In the genomic region with DNA sequence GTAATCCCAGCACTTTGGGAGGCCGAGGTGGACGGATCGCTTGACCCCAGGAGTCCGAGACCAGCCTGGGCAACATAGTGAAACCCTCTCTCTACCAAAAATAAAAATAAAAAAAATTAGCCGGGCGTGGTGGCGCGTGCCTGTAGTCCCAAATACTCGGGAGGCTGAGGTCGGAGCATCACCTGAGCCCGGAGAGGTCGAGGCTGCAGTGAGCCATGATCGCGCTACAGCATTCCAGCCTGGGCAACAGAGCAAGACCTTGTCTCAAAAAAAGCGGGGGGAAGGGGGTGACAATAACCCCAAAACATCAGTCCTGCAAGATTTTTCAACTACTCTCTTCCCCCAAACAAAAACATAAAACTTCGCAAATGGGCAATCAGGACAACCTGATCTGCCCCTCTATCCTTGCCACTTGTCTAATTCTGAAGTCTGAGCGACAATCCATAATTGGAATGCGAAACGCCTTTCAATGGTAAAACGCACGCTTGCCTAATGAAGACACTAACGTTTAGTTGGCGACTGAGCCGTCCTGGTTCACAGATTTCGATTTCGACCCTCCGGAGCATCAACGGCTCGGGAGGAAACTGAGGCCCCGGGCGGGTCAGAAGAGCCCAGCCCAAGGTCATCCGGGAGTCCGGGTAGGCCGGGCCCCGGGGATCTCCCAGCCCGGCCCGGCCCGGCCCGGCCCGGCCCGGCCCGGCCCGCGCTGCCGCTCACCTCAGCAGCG, we compare ENCODE assay signal across 7 cellular contexts. TPM values are rescaled to one million over a fixed set of nuclear protein-coding genes. Genes with fewer than 3 reads are reported as not detected.
DNase-seq lines count a peak whose midpoint lies in the region; ATAC-seq and TF ChIP-seq lines count a peak whose summit lies in the region.

No MANE protein-coding gene starts in this region.

- DNase-seq in GM12865 (ENCODE audit: low read depth) (no peak), NB4 (ENCODE audit: low read depth) (peak; percentile 42), nephron progenitor cell (peak; percentile 18), activated gamma-delta T cell treated with Interleukin-2 at 50 U/mL for 16 hours (no peak)

- no peaks in the 10 kb centered on the region for H3K27me3 ChIP-seq in duodenal mucosa (ENCODE audit: control insufficient read depth in 1 of 2, insufficient read depth in 2 of 2, low read length in 2 of 2)

- peak overlapping the region; percentile 83 for H3K4me3 Mint-ChIP-seq in nephron progenitor cell
- no peak overlapping the region for H3K4me3 Mint-ChIP-seq in activated T-helper 17 cell treated with anti-CD3 and anti-CD28 coated beads, Interleukin-2, amount 50 U/mL, for 72 hours

- peaks cover 46 to 55% of the 10 kb centered on the region in 2 donors for H3K4me1 ChIP-seq in duodenal mucosa (ENCODE audit: control insufficient read depth in 1 of 2, insufficient read depth in 2 of 2, low read length in 2 of 2)

- no peak for TF ChIP-seq POLR2A in NB4 (IDR thresholded peaks at IDR 0.05; ENCODE audit: extremely low read depth, insufficient read length)

- peak overlapping the region; percentile 79 for H3K27ac ChIP-seq in duodenal mucosa (ENCODE audit: low read depth, low read length)

- no peaks in the 10 kb centered on the region for H3K27me3 Mint-ChIP-seq in nephron progenitor cell (ENCODE audit: low read depth, poor library complexity)
- H3K27me3 Mint-ChIP-seq in activated T-helper 17 cell treated with anti-CD3 and anti-CD28 coated beads, Interleukin-2, amount 50 U/mL, for 72 hours = no peaks in the 10 kb centered on the region

- no peaks in the 10 kb centered on the region for H3K36me3 ChIP-seq in duodenal mucosa (ENCODE audit: control insufficient read depth in 1 of 2, insufficient read depth in 2 of 2, low read length in 2 of 2)

- peaks cover 6% of the 10 kb centered on the region for H3K36me3 Mint-ChIP-seq in nephron progenitor cell (ENCODE audit: low read depth)
- no peaks in the 10 kb centered on the region for H3K36me3 Mint-ChIP-seq in activated T-helper 17 cell treated with anti-CD3 and anti-CD28 coated beads, Interleukin-2, amount 50 U/mL, for 72 hours (ENCODE audit: low read depth)

- no peaks in the 10 kb centered on the region for H3K9me3 ChIP-seq in duodenal mucosa (ENCODE audit: control insufficient read depth in 1 of 2, low read length in 2 of 2)

- peaks cover 7% of the 10 kb centered on the region for H3K9me3 Mint-ChIP-seq in nephron progenitor cell
- no peaks in the 10 kb centered on the region for H3K9me3 Mint-ChIP-seq in activated T-helper 17 cell treated with anti-CD3 and anti-CD28 coated beads, Interleukin-2, amount 50 U/mL, for 72 hours

- peak overlapping the region; percentile 82 to 96 for H3K9ac ChIP-seq in duodenal mucosa (ENCODE audit: low read depth in 1 of 2, low read length in 2 of 2)

- H3K27ac Mint-ChIP-seq in nephron progenitor cell = peak overlapping the region; percentile 33
- H3K27ac Mint-ChIP-seq in activated T-helper 17 cell treated with anti-CD3 and anti-CD28 coated beads, Interleukin-2, amount 50 U/mL, for 72 hours = no peak overlapping the region

- H3K4me1 Mint-ChIP-seq in nephron progenitor cell = peaks cover 9% of the 10 kb centered on the region
- peaks cover 16% of the 10 kb centered on the region for H3K4me1 Mint-ChIP-seq in activated T-helper 17 cell treated with anti-CD3 and anti-CD28 coated beads, Interleukin-2, amount 50 U/mL, for 72 hours

- ATAC-seq in GM19324 (IDR thresholded peaks at IDR 0.05; ENCODE audit: low FRiP score, unreplicated experiment) = no peak
- no peak for ATAC-seq in activated T-helper 17 cell treated with anti-CD3 and anti-CD28 coated beads, Interleukin-2, amount 50 U/mL, for 72 hours (replicated peaks)

- TF ChIP-seq CTCF in GM12865 (IDR thresholded peaks at IDR 0.05; ENCODE audit: insufficient read depth, low read depth, low read length, missing control alignments) (no peak), NB4 (IDR thresholded peaks at IDR 0.05; ENCODE audit: low read depth, low read length) (no peak), nephron progenitor cell (IDR thresholded peaks at IDR 0.05) (no peak)

- H3K4me3 ChIP-seq in GM12865 (ENCODE audit: low read depth, low read length) (peak overlapping the region; percentile 98), NB4 (ENCODE audit: low read depth, low read length) (peak overlapping the region; percentile 100), duodenal mucosa (ENCODE audit: low read depth in 1 of 2, low read length in 2 of 2) (peak overlapping the region; percentile 96 to 98)

RNA-seq across cellular contexts. Expression of a gene that starts 0.9 kb away (rescaled TPM):
- total RNA-seq in activated T-helper 17 cell treated with anti-CD3 and anti-CD28 coated beads, Interleukin-2, amount 50 U/mL, for 72 hours = 10 to 100 TPM; 46.1 to 63.8 TPM

RNA-seq across cellular contexts. Expression of a gene that starts 41.2 kb away (rescaled TPM):
- under 1 TPM; 0.54 to 0.61 TPM for total RNA-seq in activated T-helper 17 cell treated with anti-CD3 and anti-CD28 coated beads, Interleukin-2, amount 50 U/mL, for 72 hours

RNA-seq across cellular contexts. Expression of a gene that starts 54.8 kb away (rescaled TPM):
- 10 to 100 TPM; 13.5 to 18.0 TPM for total RNA-seq in activated T-helper 17 cell treated with anti-CD3 and anti-CD28 coated beads, Interleukin-2, amount 50 U/mL, for 72 hours

Comparison
In these comparisons a context has a peak if more than half of its experiments do, and no peak if none do; other contexts are left out.
1. DNase-seq: peak in NB4 (single experiment) and nephron progenitor cell (single experiment); none in GM12865 (single experiment) and activated gamma-delta T cell treated with Interleukin-2 at 50 U/mL for 16 hours (single experiment).
2. Peak in every context shown above with its lines, with median percentiles within 50 percentile points of each other: H3K4me3 ChIP-seq.